9 cellular contexts compared by ENCODE assay signal in genomic region chr11:43576834-43577521, GRCh38.
DNase-seq lines count a peak whose midpoint lies in the region; ATAC-seq and TF ChIP-seq lines count a peak whose summit lies in the region.
"Had no signal": no experiment of that assay in that cellular context is flagged by ENCODE, and none has a peak within 500 bp of the region (broad histone marks: within the 10 kb centered on the region; RNA-seq: fewer than 3 reads in every experiment).

No MANE protein-coding gene starts in this region.

- H3K27ac ChIP-seq in HCT116 (ENCODE audit: low read depth, low read length) (no peak overlapping the region), tibial artery (no peak overlapping the region)
- H3K27ac ChIP-seq: neutrophil had no signal

- H3K9me3 ChIP-seq in Caco-2 (no peaks in the 10 kb centered on the region), HCT116 (ENCODE audit: control insufficient read depth in 1 of 2, insufficient read depth in 1 of 2, low read depth in 1 of 2, low read length in 2 of 2) (no peaks in the 10 kb centered on the region), iPS-15b (ENCODE audit: control insufficient read depth, insufficient read depth, low read length) (no peaks in the 10 kb centered on the region), tibial artery (no peaks in the 10 kb centered on the region)
- H3K9me3 ChIP-seq: neutrophil had no signal

- TF ChIP-seq CTCF in Caco-2 (IDR thresholded peaks at IDR 0.05; ENCODE audit: insufficient read depth in 1 of 2, low read depth in 1 of 2, low read length in 1 of 2, severe bottlenecking in 1 of 2, unreplicated experiment in 1 of 2) (peak; percentile 37 to 39), HCT116 (IDR thresholded peaks at IDR 0.05 in 2 of 3, conservative IDR thresholded peaks at IDR 0.05 in 1 of 3; ENCODE audit: borderline replicate concordance in 1 of 3, insufficient read depth in 1 of 3, low read depth in 2 of 3, low read length in 2 of 3) (peak in 1 of 3 experiments; percentile 27; a peak in 2 of 6 replicates), tibial artery (IDR thresholded peaks at IDR 0.05) (peak; percentile 9 to 11)
- no peak for TF ChIP-seq CTCF in activated CD8-positive, alpha-beta T cell treated with anti-CD3 and anti-CD28 coated beads for 36 hours (IDR thresholded peaks at IDR 0.05)

- CTCF ChIA-PET in Caco-2 (lab: Charles Lee), result interaction anchor here (0.6 to 1.7 kb wide), 2 partner anchors 10 to 595 kb away, joined by 3 to 7 read pairs; no protein-coding TSS in a partner anchor
- CTCF ChIA-PET in HCT116 (lab: Charles Lee), result interaction anchor here (1.0 to 1.8 kb wide), 2 partner anchors 10 to 275 kb away, joined by 3 to 5 read pairs; no protein-coding TSS in a partner anchor
- CTCF ChIA-PET in activated CD8-positive, alpha-beta T cell treated with anti-CD3 and anti-CD28 coated beads for 36 hours (lab: Charles Lee), result interaction anchor here (1.2 to 2.4 kb wide), 4 partner anchors 9 to 296 kb away, joined by 3 to 20 read pairs (median 5); partner anchors contain the start of gene HSD17B12

- ATAC-seq in HCT116, result peak; percentile 76
- no peak for ATAC-seq in activated CD8-positive, alpha-beta T cell treated with anti-CD3 and anti-CD28 coated beads for 36 hours
- ATAC-seq in GM18498 (IDR thresholded peaks at IDR 0.05; ENCODE audit: unreplicated experiment), result no peak
- no peak for ATAC-seq in HG03469 (IDR thresholded peaks at IDR 0.05; ENCODE audit: unreplicated experiment)

- H3K4me1 ChIP-seq in Caco-2, result no peaks in the 10 kb centered on the region; the same call in 1 of the 2 replicates
- H3K4me1 ChIP-seq in HCT116 (ENCODE audit: control insufficient read depth in 1 of 2, insufficient read depth in 2 of 2, low read length in 2 of 2), result no peaks in the 10 kb centered on the region
- peaks cover 2% of the 10 kb centered on the region for H3K4me1 ChIP-seq in iPS-15b (ENCODE audit: control insufficient read depth, insufficient read depth, low read length)
- H3K4me1 ChIP-seq in tibial artery, result peaks cover 0 to 70% (median 55%) of the 10 kb centered on the region in 4 donors

- peak overlapping the region; percentile 67 for H3K4me3 Mint-ChIP-seq in Caco-2 (ENCODE audit: unreplicated experiment)
- H3K4me3 Mint-ChIP-seq in activated CD8-positive, alpha-beta T cell treated with anti-CD3 and anti-CD28 coated beads for 36 hours, result no peak overlapping the region

- peaks cover 4% of the 10 kb centered on the region for H3K27me3 ChIP-seq in Caco-2 (replicated peaks; ENCODE audit: control insufficient read depth, insufficient read depth, low read length)
- H3K27me3 ChIP-seq in HCT116 (ENCODE audit: insufficient read depth, low read length), result peaks cover 14% of the 10 kb centered on the region
- peaks cover 88% of the 10 kb centered on the region for H3K27me3 ChIP-seq in iPS-15b (ENCODE audit: control insufficient read depth, insufficient read depth, low read length)
- H3K27me3 ChIP-seq in tibial artery, result peaks cover 0 to 99% of the 10 kb centered on the region in 2 donors

- H3K9me2 ChIP-seq in HCT116 (ENCODE audit: insufficient read depth), result no peaks in the 10 kb centered on the region

- no peak for TF ChIP-seq POLR2A in HCT116 (IDR thresholded peaks at IDR 0.05; ENCODE audit: borderline replicate concordance, extremely low read depth, insufficient read depth, insufficient read length)

- no peaks in the 10 kb centered on the region for H3K9me3 Mint-ChIP-seq in Caco-2 (ENCODE audit: unreplicated experiment)
- no peaks in the 10 kb centered on the region for H3K9me3 Mint-ChIP-seq in activated CD8-positive, alpha-beta T cell treated with anti-CD3 and anti-CD28 coated beads for 36 hours

- H3K4me2 ChIP-seq in HCT116 (ENCODE audit: low read length), result no peak overlapping the region

- no peak for TF ChIP-seq RAD21 in HCT116 (IDR thresholded peaks at IDR 0.05; ENCODE audit: low read depth)

- intact Hi-C loops in Caco-2 (cut with micrococcal nuclease; ENCODE audit: unreplicated experiment), result loop anchor here (5.0 kb wide), 3 partner anchors 130 to 275 kb away; no protein-coding TSS in a partner anchor
- intact Hi-C loops in HCT116 (cut with micrococcal nuclease), result no loop called here
- intact Hi-C loops in activated CD8-positive, alpha-beta T cell treated with anti-CD3 and anti-CD28 coated beads for 36 hours (cut with micrococcal nuclease), result no loop called here
- intact Hi-C loops in tibial artery (cut with DNase I; ENCODE audit: low total_unique reads), result no loop called here

- H2AFZ ChIP-seq in HCT116 (ENCODE audit: low read depth, low read length, poor library complexity, severe bottlenecking), result no peak overlapping the region

- RAD21 ChIA-PET in HCT116 (lab: Charles Lee; ENCODE audit: low non-redundant PET in 1 of 2, low total read pairs in 2 of 2, uncharacterized antibody in 2 of 2, unreplicated experiment in 2 of 2), result no interaction called here

- H3K4me3 ChIP-seq in Caco-2 (ENCODE audit: low read depth, low read length) (no peak overlapping the region), HCT116 (replicated peaks in 1 of 2; ENCODE audit: low read depth in 1 of 2, low read length in 2 of 2) (no peak overlapping the region), iPS-15b (ENCODE audit: low read depth, low read length) (peak overlapping the region; percentile 48), tibial artery (no peak overlapping the region)

- H4K20me1 ChIP-seq in HCT116 (ENCODE audit: insufficient read depth), result no peaks in the 10 kb centered on the region

- peaks cover 8% of the 10 kb centered on the region for H3K36me3 Mint-ChIP-seq in Caco-2 (ENCODE audit: insufficient read depth, unreplicated experiment)
- peaks cover 1% of the 10 kb centered on the region for H3K36me3 Mint-ChIP-seq in activated CD8-positive, alpha-beta T cell treated with anti-CD3 and anti-CD28 coated beads for 36 hours (ENCODE audit: low read depth)

- H3K27ac Mint-ChIP-seq in Caco-2 (ENCODE audit: unreplicated experiment), result no peak overlapping the region
- no peak overlapping the region for H3K27ac Mint-ChIP-seq in activated CD8-positive, alpha-beta T cell treated with anti-CD3 and anti-CD28 coated beads for 36 hours

- no peaks in the 10 kb centered on the region for H3K79me2 ChIP-seq in HCT116 (ENCODE audit: insufficient read depth, low read length)

- peaks cover 55% of the 10 kb centered on the region for H3K27me3 Mint-ChIP-seq in Caco-2 (ENCODE audit: insufficient read depth, unreplicated experiment)
- peaks cover 86% of the 10 kb centered on the region for H3K27me3 Mint-ChIP-seq in activated CD8-positive, alpha-beta T cell treated with anti-CD3 and anti-CD28 coated beads for 36 hours

- H3K9ac ChIP-seq in HCT116 (ENCODE audit: low read length) (no peak overlapping the region), iPS-15b (ENCODE audit: low read depth, low read length) (no peak overlapping the region)

- POLR2A ChIA-PET in Caco-2 (lab: Charles Lee), result interaction anchor here (0.6 kb wide), 1 partner anchor 9 kb away, joined by 3 read pairs; no protein-coding TSS in a partner anchor
- POLR2A ChIA-PET in HCT116 (lab: Charles Lee), result no interaction called here
- POLR2A ChIA-PET in activated CD8-positive, alpha-beta T cell treated with anti-CD3 and anti-CD28 coated beads for 36 hours (lab: Charles Lee), result interaction anchor here (0.7 kb wide), 1 partner anchor 218 kb away, joined by 4 read pairs; no protein-coding TSS in a partner anchor

- peak in 1 of 2 experiments; percentile 74 for DNase-seq in Caco-2
- peak; percentile 12 for DNase-seq in HCT116 (ENCODE audit: low read depth, low spot score)
- DNase-seq in activated CD8-positive, alpha-beta T cell treated with anti-CD3 and anti-CD28 coated beads for 36 hours, result peak; percentile 56
- DNase-seq in tibial artery, result no peak
- DNase-seq in effector CD8-positive, alpha-beta T cell (lab: John Stamatoyannopoulos, UW), result no peak

- H3K36me3 ChIP-seq in Caco-2 (ENCODE audit: control insufficient read depth, insufficient read depth, low read length), result no peaks in the 10 kb centered on the region
- no peaks in the 10 kb centered on the region for H3K36me3 ChIP-seq in HCT116 (ENCODE audit: control insufficient read depth in 1 of 2, insufficient read depth in 2 of 2, low read length in 2 of 2)
- no peaks in the 10 kb centered on the region for H3K36me3 ChIP-seq in iPS-15b (ENCODE audit: control insufficient read depth, insufficient read depth, low read length)
- no peaks in the 10 kb centered on the region for H3K36me3 ChIP-seq in tibial artery
- H3K36me3 ChIP-seq: neutrophil had no signal

- BruUV-seq in Caco-2 (replicated peaks; lab: Mats Ljungman, UMichigan) (no TSS peak), HCT116 (replicated peaks; lab: Mats Ljungman, UMichigan) (no TSS peak)

- H3K4me1 Mint-ChIP-seq in Caco-2 (ENCODE audit: low read depth, unreplicated experiment), result peaks cover 27% of the 10 kb centered on the region
- H3K4me1 Mint-ChIP-seq in activated CD8-positive, alpha-beta T cell treated with anti-CD3 and anti-CD28 coated beads for 36 hours (ENCODE audit: low read depth), result peaks cover 37% of the 10 kb centered on the region

TF ChIP-seq in HCT116, 20 proteins besides CTCF, POLR2A, EP300 and RAD21:
- TF ChIP-seq CBX3 (IDR thresholded peaks at IDR 0.05; ENCODE audit: low read depth), result no peak
- no peak for TF ChIP-seq ZFX (IDR thresholded peaks at IDR 0.05)
- TF ChIP-seq CEBPB (IDR thresholded peaks at IDR 0.05; ENCODE audit: low read depth), result no peak
- TF ChIP-seq REST (IDR thresholded peaks at IDR 0.05; ENCODE audit: low read depth), result peak; percentile 96

Comparison
In these comparisons a context has a peak if more than half of its experiments do, and no peak if none do; other contexts are left out.
1. DNase-seq: peak in HCT116 (single experiment) and activated CD8-positive, alpha-beta T cell treated with anti-CD3 and anti-CD28 coated beads for 36 hours (single experiment); none in tibial artery (0 of 2) and effector CD8-positive, alpha-beta T cell (single experiment).